Comparison of ENCODE assay signal across 19 cellular contexts in genomic region chr19:2324220-2324948, GRCh38. TPM values are rescaled to one million over a fixed set of nuclear protein-coding genes. Genes with fewer than 3 reads are reported as not detected.
DNase-seq lines count a peak whose midpoint lies in the region; ATAC-seq, FAIRE-seq and TF ChIP-seq lines count a peak whose summit lies in the region.
"Had no signal": no experiment of that assay in that cellular context is flagged by ENCODE, and none has a peak within 500 bp of the region (broad histone marks: within the 10 kb centered on the region; RNA-seq: fewer than 3 reads in every experiment).

No MANE protein-coding gene starts in this region.

- no peaks in the 10 kb centered on the region; a peak in 1 of 5 replicates for H3K27me3 ChIP-seq in HepG2 (ENCODE audit: control insufficient read depth in 1 of 2, insufficient read depth in 2 of 2, low read length in 2 of 2)
- H3K27me3 ChIP-seq in right lobe of liver = no peaks in the 10 kb centered on the region

- no peak overlapping the region for H3K9ac ChIP-seq in HepG2 (ENCODE audit: insufficient read depth, low read depth, low read length)

- POLR2A ChIA-PET in HepG2 (lab: Yijun Ruan, JAX) = no interaction called here
- POLR2A ChIA-PET in OCI-LY7 (lab: Charles Lee) = interaction anchor here (0.6 kb wide), 1 partner anchor 45 kb away, joined by 5 read pairs; no protein-coding TSS in a partner anchor

- H3K27ac Mint-ChIP-seq in glutamatergic neuron (ENCODE audit: unreplicated experiment) (peak overlapping the region; percentile 98), type B pancreatic cell (no peak overlapping the region)
- H3K27ac Mint-ChIP-seq: activated CD8-positive, alpha-beta T cell treated with anti-CD3 and anti-CD28 coated beads for 36 hours had no signal

- no TSS peak for BruUV-seq in HepG2 (replicated peaks; lab: Mats Ljungman, UMichigan)
- BruUV-seq in OCI-LY7 (replicated peaks; lab: Mats Ljungman, UMichigan) = no TSS peak

- TF ChIP-seq CTCF in HepG2 (CRISPR knock-in tag; IDR thresholded peaks at IDR 0.05) (no peak), right lobe of liver (IDR thresholded peaks at IDR 0.05) (no peak), OCI-LY7 (conservative IDR thresholded peaks at IDR 0.05; ENCODE audit: low read length) (no peak), glutamatergic neuron (IDR thresholded peaks at IDR 0.05; ENCODE audit: partially characterized antibody, unreplicated experiment) (no peak), type B pancreatic cell (conservative IDR thresholded peaks at IDR 0.05) (no peak)

- H4K20me1 ChIP-seq in HepG2 (ENCODE audit: insufficient read depth, low read length) = no peaks in the 10 kb centered on the region
- H4K20me1 ChIP-seq in OCI-LY7 (ENCODE audit: insufficient read depth, low read length) = no peaks in the 10 kb centered on the region; the same call in 1 of the 2 replicates

- TF ChIP-seq RAD21 in HepG2 (CRISPR knock-in tag; IDR thresholded peaks at IDR 0.05) = no peak

- in situ Hi-C loops in HepG2 (cut with HindIII; ENCODE audit: extremely low pct_ligation_motif_present, low pct_unique_long_range_greater_than_20kb) = no loop called here

- no peak overlapping the region for H3K27ac ChIP-seq in HepG2 (ENCODE audit: extremely low read length, insufficient read depth, low read length)
- H3K27ac ChIP-seq in right lobe of liver = no peak overlapping the region
- no peak overlapping the region for H3K27ac ChIP-seq in OCI-LY7 (ENCODE audit: low read depth, low read length, poor library complexity, severe bottlenecking)
- H3K27ac ChIP-seq: WERI-Rb-1 had no signal

- H3K4me3 Mint-ChIP-seq in glutamatergic neuron (ENCODE audit: unreplicated experiment) = peak overlapping the region; percentile 78
- peak overlapping the region; percentile 49 for H3K4me3 Mint-ChIP-seq in type B pancreatic cell
- H3K4me3 Mint-ChIP-seq: H9 had no signal

- H3K9me3 Mint-ChIP-seq in glutamatergic neuron (ENCODE audit: unreplicated experiment) (peaks cover 30% of the 10 kb centered on the region), type B pancreatic cell (no peaks in the 10 kb centered on the region)
- H3K9me3 Mint-ChIP-seq: activated CD8-positive, alpha-beta T cell treated with anti-CD3 and anti-CD28 coated beads for 36 hours; H9 had no signal

- FAIRE-seq in HepG2 (lab: Jason Lieb, UNC) = no peak
- FAIRE-seq: endometrium had no signal

- 94% methylated on average over 26 of the region's 34 CpGs for WGBS in HepG2 (ENCODE audit: low lambda C conversion rate)
- WGBS in right lobe of liver (ENCODE audit: insufficient coverage, low coverage, low lambda C conversion rate, missing lambda C conversion rate) = 100% methylated on average over 1 of the region's 34 CpGs

- no peak for TF ChIP-seq EP300 in HepG2 (IDR thresholded peaks at IDR 0.05; ENCODE audit: low read depth in 2 of 2, low read length in 2 of 2)
- TF ChIP-seq EP300 in HepG2 (CRISPR knock-in tag; IDR thresholded peaks at IDR 0.05; ENCODE audit: borderline replicate concordance) = no peak

- intact Hi-C loops in HepG2 (cut with micrococcal nuclease; ENCODE audit: unreplicated experiment) = no loop called here
- intact Hi-C loops in right lobe of liver (cut with DNase I) = no loop called here
- intact Hi-C loops in OCI-LY7 (cut with micrococcal nuclease; ENCODE audit: unreplicated experiment) = no loop called here

- H3K36me3 ChIP-seq in HepG2 (replicated peaks in 1 of 2; ENCODE audit: control insufficient read depth in 1 of 2, insufficient read depth in 2 of 2, low read length in 2 of 2) (peaks cover 7 to 36% of the 10 kb centered on the region in 2 experiments; a peak in 4 of 5 replicates), right lobe of liver (no peaks in the 10 kb centered on the region), OCI-LY7 (ENCODE audit: insufficient read depth, low read length) (peaks cover 61% of the 10 kb centered on the region)

- H3K9me3 ChIP-seq in HepG2 (ENCODE audit: low read length) (no peaks in the 10 kb centered on the region), right lobe of liver (no peaks in the 10 kb centered on the region), OCI-LY7 (ENCODE audit: low read length) (no peaks in the 10 kb centered on the region)

- no peak overlapping the region for H2AFZ ChIP-seq in HepG2 (ENCODE audit: low read length)
- no peak overlapping the region for H2AFZ ChIP-seq in OCI-LY7 (ENCODE audit: low read length)

- no peak for DNase-seq in HepG2 (ENCODE audit: low spot score)
- DNase-seq in right lobe of liver = no peak
- DNase-seq in OCI-LY7 (ENCODE audit: low spot score) = no peak
- peak; percentile 75 for DNase-seq in glutamatergic neuron
- DNase-seq in type B pancreatic cell (ENCODE audit: extremely low spot score, unreplicated experiment) = no peak
- no peak for DNase-seq in nucleus accumbens (lab: John Stamatoyannopoulos, UW)
- DNase-seq in NCI-H82 (lab: John Stamatoyannopoulos, UW) = no peak
- DNase-seq: activated CD8-positive, alpha-beta T cell treated with anti-CD3 and anti-CD28 coated beads for 36 hours; H9; Kasumi-1; NCI-H226; NK-92 treated with Interleukin-12 subunit alpha and Interleukin-12 subunit beta, amount 100 ng/mL, for 24 hours; SHP77; WERI-Rb-1 had no signal

- peaks cover 14% of the 10 kb centered on the region for H3K4me1 ChIP-seq in HepG2 (ENCODE audit: insufficient read depth, low read length)
- H3K4me1 ChIP-seq in right lobe of liver = peaks cover 0 to 13% (median 6%) of the 10 kb centered on the region in 4 donors
- peaks cover 25% of the 10 kb centered on the region for H3K4me1 ChIP-seq in OCI-LY7 (ENCODE audit: insufficient read depth, low read length, poor library complexity, severe bottlenecking)

- H3K9me2 ChIP-seq in OCI-LY7 (ENCODE audit: insufficient read depth, low read length) = no peaks in the 10 kb centered on the region

- no peak for ATAC-seq in HepG2
- ATAC-seq in right lobe of liver = no peak
- no peak for ATAC-seq in GM18511 (IDR thresholded peaks at IDR 0.05; ENCODE audit: unreplicated experiment)
- ATAC-seq: activated CD8-positive, alpha-beta T cell treated with anti-CD3 and anti-CD28 coated beads for 36 hours; sciatic nerve had no signal

- TF ChIP-seq POLR2A in HepG2 (IDR thresholded peaks at IDR 0.05; ENCODE audit: insufficient read depth in 1 of 2, low read depth in 2 of 2, low read length in 2 of 2) (no peak), right lobe of liver (IDR thresholded peaks at IDR 0.05) (no peak)

- CTCF ChIA-PET in HepG2 (lab: Yijun Ruan, JAX; ENCODE audit: low intra/inter-chr PET ratio, low total read pairs) = no interaction called here
- CTCF ChIA-PET in OCI-LY7 (lab: Charles Lee; ENCODE audit: unreplicated experiment) = interaction anchor here (0.5 kb wide), 1 partner anchor 37 kb away, joined by 3 read pairs; no protein-coding TSS in a partner anchor

- peaks cover 29% of the 10 kb centered on the region for H3K4me1 Mint-ChIP-seq in glutamatergic neuron (ENCODE audit: low read depth, unreplicated experiment)
- H3K4me1 Mint-ChIP-seq in type B pancreatic cell (ENCODE audit: unreplicated experiment) = peaks cover 23% of the 10 kb centered on the region

- H3K4me2 ChIP-seq in HepG2 (ENCODE audit: low read depth, low read length) (no peak overlapping the region), OCI-LY7 (ENCODE audit: low read length) (peak overlapping the region; percentile 50; the same call in 1 of the 2 replicates)

- peaks cover 20% of the 10 kb centered on the region for H3K27me3 Mint-ChIP-seq in glutamatergic neuron (ENCODE audit: unreplicated experiment)
- H3K27me3 Mint-ChIP-seq in type B pancreatic cell = no peaks in the 10 kb centered on the region
- H3K27me3 Mint-ChIP-seq: activated CD8-positive, alpha-beta T cell treated with anti-CD3 and anti-CD28 coated beads for 36 hours had no signal

- H3K79me2 ChIP-seq in HepG2 (ENCODE audit: insufficient read depth, low read length) (peaks cover 25% of the 10 kb centered on the region), OCI-LY7 (ENCODE audit: insufficient read depth, low read depth, low read length) (peaks cover 40% of the 10 kb centered on the region)

- H3K4me3 ChIP-seq in HepG2 (replicated peaks in 1 of 3; ENCODE audit: insufficient read depth in 1 of 3, low read depth in 2 of 3, low read length in 3 of 3) (no peak overlapping the region), right lobe of liver (no peak overlapping the region), OCI-LY7 (ENCODE audit: low read depth, low read length, poor library complexity, severe bottlenecking) (no peak overlapping the region)

- H3K36me3 Mint-ChIP-seq in glutamatergic neuron (ENCODE audit: unreplicated experiment) (no peaks in the 10 kb centered on the region), type B pancreatic cell (no peaks in the 10 kb centered on the region)

RNA-seq across cellular contexts. Expression of gene LSM7, which starts 4.0 kb away (rescaled TPM):
- total RNA-seq in HepG2 (2016; rRNA removed; fragmentation: Illumina TruSeq; extraction: Trizol) (140 and 152 TPM in 2 replicates), right lobe of liver (10 to 100 TPM; 22.4 to 64.2 (median 28.2) TPM), OCI-LY7 (2022) (164 and 170 TPM in 2 replicates), glutamatergic neuron (ENCODE audit: unreplicated experiment) (105 TPM), type B pancreatic cell (ENCODE audit: low replicate concordance) (125 and 134 TPM in 2 replicates)
- 44.1 and 45.1 TPM in 2 replicates for total RNA-seq in HepG2 (2016; cell fraction: cytosol; rRNA removed; fragmentation: Illumina TruSeq; extraction: Trizol; ENCODE audit: low read depth)
- 149 and 168 TPM in 2 replicates for total RNA-seq in HepG2 (2016; cell fraction: insoluble cytoplasmic fraction; rRNA removed; fragmentation: Illumina TruSeq; extraction: Trizol)
- 74.4 and 75.3 TPM in 2 replicates for total RNA-seq in HepG2 (2016; cell fraction: membrane; rRNA removed; fragmentation: Illumina TruSeq; extraction: Trizol)
- total RNA-seq in HepG2 (2016; cell fraction: nucleus; rRNA removed; fragmentation: Illumina TruSeq; extraction: Trizol) = 48.6 and 65.2 TPM in 2 replicates
- 197 and 205 TPM in 2 replicates for polyA plus RNA-seq in HepG2 (2011; rRNA removed)
- polyA plus RNA-seq in HepG2 (2011; cell fraction: cytosol; rRNA removed) = 474 and 745 TPM in 2 replicates
- 183 and 205 TPM in 2 replicates for polyA plus RNA-seq in HepG2 (2011; cell fraction: nucleus; rRNA removed)
- 107 and 132 TPM in 2 replicates for polyA plus RNA-seq in HepG2 (2012)
- polyA plus RNA-seq in HepG2 (2016; cell fraction: cytosol; fragmentation: Illumina TruSeq; extraction: Trizol; ENCODE audit: low read depth) = 60.8 and 62.0 TPM in 2 replicates
- polyA plus RNA-seq in HepG2 (2016; cell fraction: insoluble cytoplasmic fraction; fragmentation: Illumina TruSeq; extraction: Trizol; ENCODE audit: low read depth) = 210 and 243 TPM in 2 replicates
- polyA plus RNA-seq in HepG2 (2016; cell fraction: membrane; fragmentation: Illumina TruSeq; extraction: Trizol; ENCODE audit: low read depth) = 91.7 and 96.1 TPM in 2 replicates
- 132 and 138 TPM in 2 replicates for polyA plus RNA-seq in HepG2 (2016; cell fraction: nucleus; fragmentation: Illumina TruSeq; extraction: Trizol; ENCODE audit: insufficient read depth, low read depth)
- 42.2 and 52.7 TPM in 2 replicates for polyA minus RNA-seq in HepG2 (2011; rRNA and poly(A)+ RNA removed; ENCODE audit: low replicate concordance)
- 19.9 and 26.7 TPM in 2 replicates for polyA minus RNA-seq in HepG2 (2011; cell fraction: cytosol; rRNA and poly(A)+ RNA removed)
- 24.1 and 27.4 TPM in 2 replicates for polyA minus RNA-seq in HepG2 (2011; cell fraction: nucleus; rRNA and poly(A)+ RNA removed)
- total RNA-seq in OCI-LY7 (2014; rRNA removed; shearing (Covaris generic)) = 288 and 321 TPM in 2 replicates

RNA-seq across cellular contexts. Expression of gene SPPL2B, which starts 4.1 kb away (rescaled TPM):
- 3.4 and 15.2 TPM in 2 replicates for total RNA-seq in HepG2 (2016; rRNA removed; fragmentation: Illumina TruSeq; extraction: Trizol)
- 6.9 and 7.1 TPM in 2 replicates for total RNA-seq in HepG2 (2016; cell fraction: cytosol; rRNA removed; fragmentation: Illumina TruSeq; extraction: Trizol; ENCODE audit: low read depth)
- total RNA-seq in HepG2 (2016; cell fraction: insoluble cytoplasmic fraction; rRNA removed; fragmentation: Illumina TruSeq; extraction: Trizol) = 2.9 and 18.4 TPM in 2 replicates
- 7.4 and 8.6 TPM in 2 replicates for total RNA-seq in HepG2 (2016; cell fraction: membrane; rRNA removed; fragmentation: Illumina TruSeq; extraction: Trizol)
- total RNA-seq in HepG2 (2016; cell fraction: nucleus; rRNA removed; fragmentation: Illumina TruSeq; extraction: Trizol) = 23.4 and 26.4 TPM in 2 replicates
- 14.9 and 20.5 TPM in 2 replicates for polyA plus RNA-seq in HepG2 (2011; rRNA removed)
- polyA plus RNA-seq in HepG2 (2011; cell fraction: cytosol; rRNA removed) = 6.0 and 9.1 TPM in 2 replicates
- polyA plus RNA-seq in HepG2 (2011; cell fraction: nucleus; rRNA removed) = 268 and 341 TPM in 2 replicates
- 23.1 and 25.3 TPM in 2 replicates for polyA plus RNA-seq in HepG2 (2012)
- polyA plus RNA-seq in HepG2 (2016; cell fraction: cytosol; fragmentation: Illumina TruSeq; extraction: Trizol; ENCODE audit: low read depth) = 1.2 and 1.3 TPM in 2 replicates
- 3.0 and 4.0 TPM in 2 replicates for polyA plus RNA-seq in HepG2 (2016; cell fraction: insoluble cytoplasmic fraction; fragmentation: Illumina TruSeq; extraction: Trizol; ENCODE audit: low read depth)
- polyA plus RNA-seq in HepG2 (2016; cell fraction: membrane; fragmentation: Illumina TruSeq; extraction: Trizol; ENCODE audit: low read depth) = 2.8 and 3.3 TPM in 2 replicates
- 101 and 111 TPM in 2 replicates for polyA plus RNA-seq in HepG2 (2016; cell fraction: nucleus; fragmentation: Illumina TruSeq; extraction: Trizol; ENCODE audit: insufficient read depth, low read depth)
- polyA minus RNA-seq in HepG2 (2011; rRNA and poly(A)+ RNA removed; ENCODE audit: low replicate concordance) = 14.4 and 27.8 TPM in 2 replicates
- polyA minus RNA-seq in HepG2 (2011; cell fraction: cytosol; rRNA and poly(A)+ RNA removed) = 5.8 and 11.0 TPM in 2 replicates
- 17.9 and 24.7 TPM in 2 replicates for polyA minus RNA-seq in HepG2 (2011; cell fraction: nucleus; rRNA and poly(A)+ RNA removed)
- total RNA-seq in right lobe of liver = 10 to 100 TPM; 11.8 to 39.8 (median 26.5) TPM
- 96.9 and 106 TPM in 2 replicates for total RNA-seq in OCI-LY7 (2014; rRNA removed; shearing (Covaris generic))
- total RNA-seq in OCI-LY7 (2022) = 185 and 191 TPM in 2 replicates
- 166 TPM for total RNA-seq in glutamatergic neuron (ENCODE audit: unreplicated experiment)
- total RNA-seq in type B pancreatic cell (ENCODE audit: low replicate concordance) = 131 and 149 TPM in 2 replicates

RNA-seq across cellular contexts. Expression of gene LINGO3, which starts 16.4 kb away (rescaled TPM):
- total RNA-seq in HepG2 (2016; rRNA removed; fragmentation: Illumina TruSeq; extraction: Trizol) (not detected in 2 replicates), right lobe of liver (not detected), OCI-LY7 (2022) (0.13 and 0.17 TPM in 2 replicates), glutamatergic neuron (ENCODE audit: unreplicated experiment) (0.25 TPM), type B pancreatic cell (ENCODE audit: low replicate concordance) (not detected in 2 replicates)
- not detected in 2 replicates for total RNA-seq in HepG2 (2016; cell fraction: cytosol; rRNA removed; fragmentation: Illumina TruSeq; extraction: Trizol; ENCODE audit: low read depth)
- not detected in 2 replicates for total RNA-seq in HepG2 (2016; cell fraction: insoluble cytoplasmic fraction; rRNA removed; fragmentation: Illumina TruSeq; extraction: Trizol)
- not detected in 2 replicates for total RNA-seq in HepG2 (2016; cell fraction: membrane; rRNA removed; fragmentation: Illumina TruSeq; extraction: Trizol)
- total RNA-seq in HepG2 (2016; cell fraction: nucleus; rRNA removed; fragmentation: Illumina TruSeq; extraction: Trizol) = not detected in 2 replicates
- not detected in 2 replicates for polyA plus RNA-seq in HepG2 (2011; rRNA removed)
- polyA plus RNA-seq in HepG2 (2011; cell fraction: cytosol; rRNA removed) = not detected in 2 replicates
- not detected in 2 replicates for polyA plus RNA-seq in HepG2 (2011; cell fraction: nucleus; rRNA removed)
- not detected in 2 replicates for polyA plus RNA-seq in HepG2 (2012)
- not detected in 2 replicates for polyA plus RNA-seq in HepG2 (2016; cell fraction: cytosol; fragmentation: Illumina TruSeq; extraction: Trizol; ENCODE audit: low read depth)
- polyA plus RNA-seq in HepG2 (2016; cell fraction: insoluble cytoplasmic fraction; fragmentation: Illumina TruSeq; extraction: Trizol; ENCODE audit: low read depth) = not detected in 2 replicates
- polyA plus RNA-seq in HepG2 (2016; cell fraction: membrane; fragmentation: Illumina TruSeq; extraction: Trizol; ENCODE audit: low read depth) = not detected in 2 replicates
- polyA plus RNA-seq in HepG2 (2016; cell fraction: nucleus; fragmentation: Illumina TruSeq; extraction: Trizol; ENCODE audit: insufficient read depth, low read depth) = not detected in 2 replicates
- polyA minus RNA-seq in HepG2 (2011; rRNA and poly(A)+ RNA removed; ENCODE audit: low replicate concordance) = not detected in 2 replicates
- polyA minus RNA-seq in HepG2 (2011; cell fraction: cytosol; rRNA and poly(A)+ RNA removed) = not detected in 2 replicates
- not detected in 2 replicates for polyA minus RNA-seq in HepG2 (2011; cell fraction: nucleus; rRNA and poly(A)+ RNA removed)
- total RNA-seq in OCI-LY7 (2014; rRNA removed; shearing (Covaris generic)) = 0.33 and 0.38 TPM in 2 replicates
- total RNA-seq: mesenteric fat pad, sciatic nerve had no signal

RNA-seq across cellular contexts. Expression of gene TMPRSS9, which starts 35.7 kb away (rescaled TPM):
- total RNA-seq in HepG2 (2016; rRNA removed; fragmentation: Illumina TruSeq; extraction: Trizol) (1.4 and 2.5 TPM in 2 replicates), right lobe of liver (1 to 10 TPM in 3 of 6 experiments, under 1 TPM in 3; 0.12 to 6.7 (median 2.9) TPM), OCI-LY7 (2022) (0.28 TPM in 1 of 2 replicates, not detected in the other), glutamatergic neuron (ENCODE audit: unreplicated experiment) (0.29 TPM), type B pancreatic cell (ENCODE audit: low replicate concordance) (0.41 TPM in 1 of 2 replicates, not detected in the other)
- 0.62 and 1.7 TPM in 2 replicates for total RNA-seq in HepG2 (2016; cell fraction: cytosol; rRNA removed; fragmentation: Illumina TruSeq; extraction: Trizol; ENCODE audit: low read depth)
- total RNA-seq in HepG2 (2016; cell fraction: insoluble cytoplasmic fraction; rRNA removed; fragmentation: Illumina TruSeq; extraction: Trizol) = 1.4 and 2.0 TPM in 2 replicates
- total RNA-seq in HepG2 (2016; cell fraction: membrane; rRNA removed; fragmentation: Illumina TruSeq; extraction: Trizol) = 0.99 and 1.0 TPM in 2 replicates
- total RNA-seq in HepG2 (2016; cell fraction: nucleus; rRNA removed; fragmentation: Illumina TruSeq; extraction: Trizol) = 0.81 and 3.7 TPM in 2 replicates
- polyA plus RNA-seq in HepG2 (2011; rRNA removed) = 5.2 and 11.1 TPM in 2 replicates
- polyA plus RNA-seq in HepG2 (2011; cell fraction: cytosol; rRNA removed) = 2.1 and 2.3 TPM in 2 replicates
- polyA plus RNA-seq in HepG2 (2011; cell fraction: nucleus; rRNA removed) = 54.9 and 71.6 TPM in 2 replicates
- 5.1 and 14.1 TPM in 2 replicates for polyA plus RNA-seq in HepG2 (2012)
- 0.45 and 0.55 TPM in 2 replicates for polyA plus RNA-seq in HepG2 (2016; cell fraction: cytosol; fragmentation: Illumina TruSeq; extraction: Trizol; ENCODE audit: low read depth)
- polyA plus RNA-seq in HepG2 (2016; cell fraction: insoluble cytoplasmic fraction; fragmentation: Illumina TruSeq; extraction: Trizol; ENCODE audit: low read depth) = 1.1 and 1.2 TPM in 2 replicates
- 0.57 and 0.72 TPM in 2 replicates for polyA plus RNA-seq in HepG2 (2016; cell fraction: membrane; fragmentation: Illumina TruSeq; extraction: Trizol; ENCODE audit: low read depth)
- 3.4 and 5.2 TPM in 2 replicates for polyA plus RNA-seq in HepG2 (2016; cell fraction: nucleus; fragmentation: Illumina TruSeq; extraction: Trizol; ENCODE audit: insufficient read depth, low read depth)
- 4.8 TPM in 1 of 2 replicates, not detected in the other for polyA minus RNA-seq in HepG2 (2011; rRNA and poly(A)+ RNA removed; ENCODE audit: low replicate concordance)
- 1.7 and 2.6 TPM in 2 replicates for polyA minus RNA-seq in HepG2 (2011; cell fraction: cytosol; rRNA and poly(A)+ RNA removed)
- 10.8 and 12.4 TPM in 2 replicates for polyA minus RNA-seq in HepG2 (2011; cell fraction: nucleus; rRNA and poly(A)+ RNA removed)
- 0.44 TPM in 1 of 2 replicates, not detected in the other for total RNA-seq in OCI-LY7 (2014; rRNA removed; shearing (Covaris generic))
- total RNA-seq: activated CD8-positive, alpha-beta T cell treated with anti-CD3 and anti-CD28 coated beads for 36 hours; mesenteric fat pad; sciatic nerve; T-helper 1 cell treated with Interleukin-12 subunit alpha and Interleukin-12 subunit beta and Interleukin-4 antibody, amounts not matched to agents 30 ng/mL and 1 ng/mL, for 36 hours had no signal

RNA-seq across cellular contexts. Expression of gene PEAK3, which starts 42.4 kb away (rescaled TPM):
- total RNA-seq in HepG2 (2016; rRNA removed; fragmentation: Illumina TruSeq; extraction: Trizol) (not detected in 2 replicates), right lobe of liver (under 1 TPM; 0.07 to 0.49 (median 0.36) TPM), OCI-LY7 (2022) (0.18 TPM in 1 of 2 replicates, not detected in the other), glutamatergic neuron (ENCODE audit: unreplicated experiment) (not detected), type B pancreatic cell (ENCODE audit: low replicate concordance) (0.10 TPM in 1 of 2 replicates, not detected in the other)
- total RNA-seq in HepG2 (2016; cell fraction: cytosol; rRNA removed; fragmentation: Illumina TruSeq; extraction: Trizol; ENCODE audit: low read depth) = not detected in 2 replicates
- not detected in 2 replicates for total RNA-seq in HepG2 (2016; cell fraction: insoluble cytoplasmic fraction; rRNA removed; fragmentation: Illumina TruSeq; extraction: Trizol)
- not detected in 2 replicates for total RNA-seq in HepG2 (2016; cell fraction: membrane; rRNA removed; fragmentation: Illumina TruSeq; extraction: Trizol)
- total RNA-seq in HepG2 (2016; cell fraction: nucleus; rRNA removed; fragmentation: Illumina TruSeq; extraction: Trizol) = not detected in 2 replicates
- not detected in 2 replicates for polyA plus RNA-seq in HepG2 (2011; rRNA removed)
- not detected in 2 replicates for polyA plus RNA-seq in HepG2 (2011; cell fraction: cytosol; rRNA removed)
- not detected in 2 replicates for polyA plus RNA-seq in HepG2 (2011; cell fraction: nucleus; rRNA removed)
- polyA plus RNA-seq in HepG2 (2012) = not detected in 2 replicates
- polyA plus RNA-seq in HepG2 (2016; cell fraction: cytosol; fragmentation: Illumina TruSeq; extraction: Trizol; ENCODE audit: low read depth) = not detected in 2 replicates
- not detected in 2 replicates for polyA plus RNA-seq in HepG2 (2016; cell fraction: insoluble cytoplasmic fraction; fragmentation: Illumina TruSeq; extraction: Trizol; ENCODE audit: low read depth)
- not detected in 2 replicates for polyA plus RNA-seq in HepG2 (2016; cell fraction: membrane; fragmentation: Illumina TruSeq; extraction: Trizol; ENCODE audit: low read depth)
- not detected in 2 replicates for polyA plus RNA-seq in HepG2 (2016; cell fraction: nucleus; fragmentation: Illumina TruSeq; extraction: Trizol; ENCODE audit: insufficient read depth, low read depth)
- not detected in 2 replicates for polyA minus RNA-seq in HepG2 (2011; rRNA and poly(A)+ RNA removed; ENCODE audit: low replicate concordance)
- not detected in 2 replicates for polyA minus RNA-seq in HepG2 (2011; cell fraction: cytosol; rRNA and poly(A)+ RNA removed)
- not detected in 2 replicates for polyA minus RNA-seq in HepG2 (2011; cell fraction: nucleus; rRNA and poly(A)+ RNA removed)
- total RNA-seq in OCI-LY7 (2014; rRNA removed; shearing (Covaris generic)) = not detected in 2 replicates
- total RNA-seq: activated CD8-positive, alpha-beta T cell treated with anti-CD3 and anti-CD28 coated beads for 36 hours; H9 had no signal
